8 cellular contexts compared by ENCODE assay signal in the genomic region with DNA sequence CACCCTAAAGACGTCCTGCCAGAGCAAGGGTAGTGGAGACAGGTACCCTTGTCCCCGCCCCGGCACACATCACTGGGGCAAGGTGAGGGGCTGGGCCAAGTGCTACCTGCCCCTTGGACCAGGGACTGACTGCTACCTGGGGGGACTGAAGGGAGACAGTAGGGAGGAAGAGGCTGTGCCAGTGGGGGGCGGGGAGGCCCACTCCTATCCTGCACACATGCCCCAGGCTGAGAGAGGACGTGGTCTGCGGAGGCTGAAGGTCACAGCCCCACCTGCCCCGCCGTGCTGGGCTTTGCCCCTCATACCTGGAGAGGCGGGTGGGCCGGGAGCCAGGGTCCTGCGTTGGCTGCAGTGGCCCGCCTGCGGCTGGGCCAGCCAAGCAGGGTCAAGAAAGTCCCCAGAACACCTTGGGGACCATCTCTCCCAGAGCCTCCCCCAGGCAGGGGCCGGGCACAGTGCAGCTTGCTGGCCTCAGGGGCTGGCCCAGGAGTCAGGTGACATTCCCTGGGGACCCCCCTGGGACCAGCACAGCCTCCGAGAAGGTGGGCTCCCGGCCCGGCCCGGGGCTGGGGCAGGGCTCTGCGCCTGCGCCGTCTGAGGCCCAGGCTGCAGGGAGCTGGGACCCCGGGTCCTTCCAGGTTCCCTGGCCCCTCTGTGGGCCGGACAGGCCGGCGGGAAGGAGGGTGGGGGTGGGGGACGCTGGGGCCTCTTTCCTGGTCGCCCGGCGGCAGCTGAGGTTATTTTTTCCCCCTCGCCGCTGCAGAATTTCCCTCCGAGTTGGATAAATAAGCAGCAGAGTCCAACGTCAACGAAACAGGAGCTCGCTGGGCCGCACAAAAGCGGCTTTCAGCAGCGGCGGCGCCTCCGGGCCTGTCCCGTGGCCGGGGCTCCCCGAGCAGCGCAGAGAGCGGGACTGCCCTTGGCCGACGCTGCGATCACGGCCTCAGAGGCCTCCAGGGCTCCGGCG. TPM values are rescaled to one million over a fixed set of nuclear protein-coding genes. Genes with fewer than 3 reads are reported as not detected.
A peak's percentile ranks its signal among the peaks of the same experiment; 100 is the strongest.
DNase-seq lines count a peak whose midpoint lies in the region; ATAC-seq, FAIRE-seq and TF ChIP-seq lines count a peak whose summit lies in the region.
"Had no signal": no experiment of that assay in that cellular context is flagged by ENCODE, and none has a peak within 500 bp of the region (broad histone marks: within the 10 kb centered on the region; RNA-seq: fewer than 3 reads in every experiment).

No MANE protein-coding gene starts in this region.

- H2AK5ac ChIP-seq in H1 (ENCODE audit: low read depth, low read length), result no peak overlapping the region

- no peak for TF ChIP-seq RAD21 in H1 (IDR thresholded peaks at IDR 0.05 in 1 of 2, conservative IDR thresholded peaks at IDR 0.05 in 1 of 2; ENCODE audit: low read depth in 2 of 2, low read length in 2 of 2)

- no peak overlapping the region for H3K4ac ChIP-seq in H1 (replicated peaks; ENCODE audit: insufficient read length, low read depth, low read length)

- no peak overlapping the region for H4K91ac ChIP-seq in H1 (replicated peaks; ENCODE audit: insufficient read length, low read length)

- H3K14ac ChIP-seq in H1 (ENCODE audit: insufficient read length), result no peak overlapping the region

- H3K23ac ChIP-seq in H1 (ENCODE audit: insufficient read length), result no peak overlapping the region

- peaks cover 7% of the 10 kb centered on the region; the same call in 1 of the 2 replicates for H3K23me2 ChIP-seq in H1 (ENCODE audit: low read depth, low read length)

- no peaks in the 10 kb centered on the region for H3K79me1 ChIP-seq in H1 (ENCODE audit: low read depth, low read length)

- DNase-seq in H1 (ENCODE audit: low read depth in 1 of 2, low spot score in 2 of 2) (peak in 1 of 2 experiments; percentile 82), mesothelial cell of epicardium (ENCODE audit: low spot score in 2 of 2, unreplicated experiment in 2 of 2) (no peak), upper lobe of left lung (peak in 1 of 2 donors; percentile 84), GM12891 (ENCODE audit: insufficient read length, low spot score) (no peak), NCI-H2227 (lab: John Stamatoyannopoulos, UW; ENCODE audit: unreplicated experiment) (no peak)
- DNase-seq: activated naive CD4-positive, alpha-beta T cell treated with Interleukin-2 at 50 U/mL for 16 hours had no signal

- CTCF ChIA-PET in H1 (lab: Charles Lee; ENCODE audit: partially characterized antibody), result interaction anchor here (1.0 to 1.9 kb wide), 4 partner anchors 13 to 82 kb away, joined by 3 to 5 read pairs (median 4); no protein-coding TSS in a partner anchor

- H3K79me2 ChIP-seq in H1 (ENCODE audit: control insufficient read depth in 1 of 2, insufficient read depth in 2 of 2, low read length in 2 of 2), result no peaks in the 10 kb centered on the region

- H3K27me3 ChIP-seq in H1 (replicated peaks in 1 of 4; ENCODE audit: control insufficient read depth in 3 of 4, extremely low read depth in 1 of 4, insufficient read depth in 3 of 4, low read length in 3 of 4), result no peaks in the 10 kb centered on the region
- no peaks in the 10 kb centered on the region for H3K27me3 ChIP-seq in upper lobe of left lung

- H3K27ac Mint-ChIP-seq in mesothelial cell of epicardium, result no peak overlapping the region

- no peaks in the 10 kb centered on the region for H3K9me3 Mint-ChIP-seq in mesothelial cell of epicardium

- H4K20me1 ChIP-seq in H1 (replicated peaks in 1 of 2; ENCODE audit: control insufficient read depth in 1 of 2, insufficient read depth in 2 of 2, low read length in 2 of 2), result peaks cover 0 to 3% of the 10 kb centered on the region in 2 experiments

- TF ChIP-seq EP300 in H1 (IDR thresholded peaks at IDR 0.05; ENCODE audit: borderline replicate concordance in 1 of 2, low read depth in 2 of 2, low read length in 2 of 2) (no peak), upper lobe of left lung (IDR thresholded peaks at IDR 0.05) (no peak)

- peaks cover 0 to 13% (median 9%) of the 10 kb centered on the region in 4 experiments; a peak in 6 of 7 replicates for H3K4me1 ChIP-seq in H1 (replicated peaks in 1 of 4; ENCODE audit: control insufficient read depth in 3 of 4, insufficient read depth in 4 of 4, low read length in 3 of 4)
- H3K4me1 ChIP-seq in upper lobe of left lung, result peaks cover 5 to 9% (median 7%) of the 10 kb centered on the region in 4 donors

- H2BK5ac ChIP-seq in H1 (ENCODE audit: low read depth, low read length), result peak overlapping the region; percentile 44; the same call in 1 of the 2 replicates

- no peak overlapping the region for H2BK120ac ChIP-seq in H1 (replicated peaks; ENCODE audit: low read depth, low read length)

- H2BK20ac ChIP-seq in H1 (ENCODE audit: low read length), result no peak overlapping the region

- H3K27ac ChIP-seq in H1 (ENCODE audit: low read depth, low read length), result no peak overlapping the region
- no peak overlapping the region for H3K27ac ChIP-seq in upper lobe of left lung

- H2AFZ ChIP-seq in H1 (ENCODE audit: low read length), result peak overlapping the region; percentile 84; the same call in 1 of the 2 replicates

- peak overlapping the region; percentile 75; the same call in 1 of the 2 replicates for H2BK12ac ChIP-seq in H1 (ENCODE audit: low read depth, low read length)

- no peak overlapping the region for H2BK15ac ChIP-seq in H1 (ENCODE audit: low read length)

- H3K36me3 ChIP-seq in H1 (ENCODE audit: control insufficient read depth in 2 of 4, insufficient read depth in 4 of 4, low read length in 3 of 4) (no peaks in the 10 kb centered on the region), upper lobe of left lung (no peaks in the 10 kb centered on the region)

- POLR2A ChIA-PET in H1 (lab: Charles Lee; ENCODE audit: partially characterized antibody), result interaction anchor here (0.7 to 1.4 kb wide), 6 partner anchors 9 to 115 kb away, joined by 3 to 5 read pairs (median 4); partner anchors contain the start of gene NSUN5

- no peaks in the 10 kb centered on the region for H3K27me3 Mint-ChIP-seq in mesothelial cell of epicardium (ENCODE audit: low read depth)

- peak overlapping the region; percentile 93 for H4K8ac ChIP-seq in H1 (ENCODE audit: extremely low read depth, insufficient read depth, low read length)

- peak in 1 of 2 experiments; percentile 15; a peak in 1 of 3 replicates for TF ChIP-seq POLR2A in H1 (IDR thresholded peaks at IDR 0.05; ENCODE audit: control extremely low read depth in 1 of 2, low read depth in 2 of 2, low read length in 2 of 2)
- no peak for TF ChIP-seq POLR2A in upper lobe of left lung (IDR thresholded peaks at IDR 0.05)
- no peak for TF ChIP-seq POLR2A in GM12891 (IDR thresholded peaks at IDR 0.05; ENCODE audit: low read depth, low read length)

- peak overlapping the region; percentile 83 for H3K18ac ChIP-seq in H1 (ENCODE audit: extremely low read depth, low read length)

- ATAC-seq in HG02798 (IDR thresholded peaks at IDR 0.05; ENCODE audit: poor library complexity, unreplicated experiment), result peak; percentile 50
- ATAC-seq in upper lobe of left lung (ENCODE audit: low FRiP score in 2 of 2), result peak; percentile 42 to 72
- no peak for ATAC-seq in GM21367 (IDR thresholded peaks at IDR 0.05; ENCODE audit: unreplicated experiment)

- H3K56ac ChIP-seq in H1 (replicated peaks; ENCODE audit: insufficient read length, low read depth, low read length), result no peak overlapping the region

- FAIRE-seq in H1 (lab: Jason Lieb, UNC) (no peak), GM12891 (lab: Jason Lieb, UNC) (no peak)

- H4K5ac ChIP-seq in H1 (ENCODE audit: insufficient read length, low read depth, low read length), result peak overlapping the region; percentile 44

- peak overlapping the region; percentile 61 to 65 for H3K4me2 ChIP-seq in H1 (ENCODE audit: insufficient read depth in 1 of 2, low read depth in 2 of 2, low read length in 2 of 2)

- H3K9ac ChIP-seq in H1 (replicated peaks in 1 of 4; ENCODE audit: extremely low read depth in 1 of 4, low read depth in 3 of 4, low read length in 3 of 4), result peak overlapping the region in 2 of 4 experiments; percentile 20 to 23; a peak in 1 of 7 replicates

- peaks cover 5% of the 10 kb centered on the region for H3K4me1 Mint-ChIP-seq in mesothelial cell of epicardium

- WGBS in H1 (ENCODE audit: extremely low coverage in 1 of 2, insufficient coverage in 1 of 2, insufficient read length in 1 of 2, insufficient replicate concordance in 2 of 2, low coverage in 1 of 2, low lambda C conversion rate in 2 of 2, missing lambda C conversion rate in 1 of 2), 2 experiments, result 22% methylated on average over 49 of the region's 52 CpGs; no CpG with 5 or more reads in 1 of the 2 experiments
- WGBS in upper lobe of left lung, 2 donors, result 25 to 32% methylated on average over 36 to 41 of the region's 52 CpGs

- H3K9me3 ChIP-seq in H1 (ENCODE audit: insufficient read depth in 2 of 2, low read depth in 1 of 2, low read length in 1 of 2) (no peaks in the 10 kb centered on the region), upper lobe of left lung (no peaks in the 10 kb centered on the region)

- no peaks in the 10 kb centered on the region for H3K36me3 Mint-ChIP-seq in mesothelial cell of epicardium

- TF ChIP-seq CTCF in H1 (IDR thresholded peaks at IDR 0.05; ENCODE audit: control extremely low read depth in 1 of 3, insufficient read depth in 1 of 3, low read depth in 1 of 3, low read length in 3 of 3), result no peak
- no peak for TF ChIP-seq CTCF in mesothelial cell of epicardium (IDR thresholded peaks at IDR 0.05; ENCODE audit: unreplicated experiment)
- no peak for TF ChIP-seq CTCF in upper lobe of left lung (IDR thresholded peaks at IDR 0.05)

- peak overlapping the region; percentile 17 for H3K4me3 Mint-ChIP-seq in mesothelial cell of epicardium

- peak overlapping the region; percentile 29 to 53 (median 34); a peak in 6 of 8 replicates for H3K4me3 ChIP-seq in H1 (ENCODE audit: extremely low read depth in 1 of 4, insufficient read depth in 2 of 4, low read depth in 3 of 4, low read length in 4 of 4)
- peak overlapping the region in 3 of 4 donors; percentile 9 to 34 (median 19) for H3K4me3 ChIP-seq in upper lobe of left lung

TF ChIP-seq in H1, 55 proteins besides CTCF, POLR2A, EP300 and RAD21 (continues in another document):
- peak; percentile 34 for TF ChIP-seq NRF1 (IDR thresholded peaks at IDR 0.05; ENCODE audit: low read depth, low read length)

TF ChIP-seq in GM12891, 5 proteins besides CTCF, POLR2A, EP300 and RAD21 (continues in another document):
- no peak for TF ChIP-seq TAF1 (IDR thresholded peaks at IDR 0.05; ENCODE audit: low read depth, low read length)

RNA-seq across cellular contexts. Expression of gene FZD9, which starts 9.8 kb away (rescaled TPM):
- 3.2 and 3.5 TPM in 2 replicates for total RNA-seq in H1 (2021; fragmentation: NEBNext Ultra II Directional; extraction: Animal tissue kit (Norgen Biotek cat#: 25700))
- polyA plus RNA-seq in H1 (2011; rRNA removed), result 4.7 and 6.7 TPM in 2 replicates
- polyA plus RNA-seq in H1 (2011; cell fraction: cytosol; rRNA removed), result 4.3 TPM
- polyA plus RNA-seq in H1 (2011; cell fraction: nucleus; rRNA removed), result 4.8 TPM
- 1.6 to 3.3 TPM (median 3.1 TPM) in 4 replicates for polyA plus RNA-seq in H1 (2012, experiment 1 of 2)
- polyA plus RNA-seq in H1 (2012, experiment 2 of 2), result 2.7 TPM
- 3.4 TPM for polyA plus RNA-seq in H1 (2013, experiment 1 of 2)
- 3.3 TPM for polyA plus RNA-seq in H1 (2013, experiment 2 of 2)
- 1.4 and 1.5 TPM in 2 replicates for polyA minus RNA-seq in H1 (2011; rRNA and poly(A)+ RNA removed)
- 5.6 TPM for polyA minus RNA-seq in H1 (2011; cell fraction: cytosol; rRNA and poly(A)+ RNA removed)
- polyA minus RNA-seq in H1 (2011; cell fraction: nucleus; rRNA and poly(A)+ RNA removed), result 7.9 TPM
- total RNA-seq in mesothelial cell of epicardium (0.66 to 1.1 TPM (median 1.0 TPM) in 3 replicates), upper lobe of left lung (1 to 10 TPM in 1 of 6 donors, under 1 TPM in 4, not detected in 1; 0.30 to 1.2 (median 0.63) TPM)
- 0.05 TPM for polyA plus RNA-seq in GM12891 (2012; ENCODE audit: low read depth, missing spikeins)
